ENCODE assay signal across 32 cellular contexts in genomic region chr19:9961103-9961502, GRCh38. TPM values are rescaled to one million over a fixed set of nuclear protein-coding genes. Genes with fewer than 3 reads are reported as not detected.
"Had no signal": no experiment of that assay in that cellular context is flagged by ENCODE, and none has a peak within 500 bp of the region (broad histone marks: within the 10 kb centered on the region; RNA-seq: fewer than 3 reads in every experiment).

No MANE protein-coding gene starts in this region.

- H3K9me3 Mint-ChIP-seq: dendritic cell treated with granulocyte-macrophage colony-stimulating factor and Interleukin-4, amounts not matched to agents 40 ng/mL and 50 ng/mL, for 4 days; effector memory CD8-positive, alpha-beta T cell; endodermal cell had no signal

- H3K4me3 Mint-ChIP-seq: dendritic cell treated with granulocyte-macrophage colony-stimulating factor and Interleukin-4, amounts not matched to agents 40 ng/mL and 50 ng/mL, for 4 days; effector memory CD8-positive, alpha-beta T cell; endodermal cell had no signal

- H3K4me3 ChIP-seq: colonic mucosa, esophagus squamous epithelium, gastrocnemius medialis, heart right ventricle, left lung, lower lobe of right lung had no signal

- H3K4me1 ChIP-seq: colonic mucosa, esophagus squamous epithelium, gastrocnemius medialis, heart right ventricle, left lung, lower lobe of right lung had no signal

- H3K27ac ChIP-seq: colonic mucosa, epithelial cell of prostate, esophagus squamous epithelium, gastrocnemius medialis, heart right ventricle, left lung, lower lobe of right lung had no signal

- H3K27ac Mint-ChIP-seq: dendritic cell treated with granulocyte-macrophage colony-stimulating factor and Interleukin-4, amounts not matched to agents 40 ng/mL and 50 ng/mL, for 4 days; effector memory CD8-positive, alpha-beta T cell; endodermal cell had no signal

- H3K4me1 Mint-ChIP-seq: endodermal cell had no signal

- ATAC-seq: effector memory CD8-positive, alpha-beta T cell; esophagus mucosa; gastrocnemius medialis; heart right ventricle; left cardiac atrium; left lung; left ventricle myocardium superior; lower lobe of right lung had no signal

- H3K27me3 ChIP-seq: gastrocnemius medialis had no signal

- H3K36me3 ChIP-seq: colonic mucosa, gastrocnemius medialis, left lung, lower lobe of right lung had no signal

- H3K9me3 ChIP-seq: colonic mucosa, esophagus squamous epithelium, gastrocnemius medialis, heart right ventricle, left lung, lower lobe of right lung had no signal

- DNase-seq: colonic mucosa; cortex of kidney; effector CD8-positive, alpha-beta T cell; effector memory CD8-positive, alpha-beta T cell; endodermal cell; erythroblast; esophagus squamous epithelium; foreskin fibroblast; foreskin melanocyte; gastrocnemius medialis; glutamatergic neuron; head of caudate nucleus; heart right ventricle; hippocampal formation; left cardiac atrium; left lung; left ventricle myocardium superior; lower lobe of right lung; mesenchymal stem cell; midbrain had no signal

- FAIRE-seq: endometrium, islet of Langerhans, keratinocyte had no signal

RNA-seq across cellular contexts. Expression of gene RDH8, which starts 52.2 kb away (rescaled TPM):
- total RNA-seq: dermis microvascular lymphatic vessel endothelial cell, endodermal cell, esophagus mucosa, esophagus squamous epithelium, gastrocnemius medialis, glomerular endothelial cell, heart right ventricle, kidney epithelial cell, left cardiac atrium, left lung, left ventricle myocardium superior, lower leg skin, lower lobe of right lung, lung microvascular endothelial cell, mucosa of gallbladder had no signal
- polyA plus RNA-seq: heart right ventricle, keratinocyte had no signal
